Comparison of ENCODE assay signal across 1 cellular context in genomic region chr11:113203332-113203731, GRCh38.
TF ChIP-seq lines count a peak whose summit lies in the region.

No MANE protein-coding gene starts in this region.

TF ChIP-seq in GM23338, 12 proteins besides CTCF, POLR2A, EP300 and RAD21:
- TF ChIP-seq, protein P1, sequence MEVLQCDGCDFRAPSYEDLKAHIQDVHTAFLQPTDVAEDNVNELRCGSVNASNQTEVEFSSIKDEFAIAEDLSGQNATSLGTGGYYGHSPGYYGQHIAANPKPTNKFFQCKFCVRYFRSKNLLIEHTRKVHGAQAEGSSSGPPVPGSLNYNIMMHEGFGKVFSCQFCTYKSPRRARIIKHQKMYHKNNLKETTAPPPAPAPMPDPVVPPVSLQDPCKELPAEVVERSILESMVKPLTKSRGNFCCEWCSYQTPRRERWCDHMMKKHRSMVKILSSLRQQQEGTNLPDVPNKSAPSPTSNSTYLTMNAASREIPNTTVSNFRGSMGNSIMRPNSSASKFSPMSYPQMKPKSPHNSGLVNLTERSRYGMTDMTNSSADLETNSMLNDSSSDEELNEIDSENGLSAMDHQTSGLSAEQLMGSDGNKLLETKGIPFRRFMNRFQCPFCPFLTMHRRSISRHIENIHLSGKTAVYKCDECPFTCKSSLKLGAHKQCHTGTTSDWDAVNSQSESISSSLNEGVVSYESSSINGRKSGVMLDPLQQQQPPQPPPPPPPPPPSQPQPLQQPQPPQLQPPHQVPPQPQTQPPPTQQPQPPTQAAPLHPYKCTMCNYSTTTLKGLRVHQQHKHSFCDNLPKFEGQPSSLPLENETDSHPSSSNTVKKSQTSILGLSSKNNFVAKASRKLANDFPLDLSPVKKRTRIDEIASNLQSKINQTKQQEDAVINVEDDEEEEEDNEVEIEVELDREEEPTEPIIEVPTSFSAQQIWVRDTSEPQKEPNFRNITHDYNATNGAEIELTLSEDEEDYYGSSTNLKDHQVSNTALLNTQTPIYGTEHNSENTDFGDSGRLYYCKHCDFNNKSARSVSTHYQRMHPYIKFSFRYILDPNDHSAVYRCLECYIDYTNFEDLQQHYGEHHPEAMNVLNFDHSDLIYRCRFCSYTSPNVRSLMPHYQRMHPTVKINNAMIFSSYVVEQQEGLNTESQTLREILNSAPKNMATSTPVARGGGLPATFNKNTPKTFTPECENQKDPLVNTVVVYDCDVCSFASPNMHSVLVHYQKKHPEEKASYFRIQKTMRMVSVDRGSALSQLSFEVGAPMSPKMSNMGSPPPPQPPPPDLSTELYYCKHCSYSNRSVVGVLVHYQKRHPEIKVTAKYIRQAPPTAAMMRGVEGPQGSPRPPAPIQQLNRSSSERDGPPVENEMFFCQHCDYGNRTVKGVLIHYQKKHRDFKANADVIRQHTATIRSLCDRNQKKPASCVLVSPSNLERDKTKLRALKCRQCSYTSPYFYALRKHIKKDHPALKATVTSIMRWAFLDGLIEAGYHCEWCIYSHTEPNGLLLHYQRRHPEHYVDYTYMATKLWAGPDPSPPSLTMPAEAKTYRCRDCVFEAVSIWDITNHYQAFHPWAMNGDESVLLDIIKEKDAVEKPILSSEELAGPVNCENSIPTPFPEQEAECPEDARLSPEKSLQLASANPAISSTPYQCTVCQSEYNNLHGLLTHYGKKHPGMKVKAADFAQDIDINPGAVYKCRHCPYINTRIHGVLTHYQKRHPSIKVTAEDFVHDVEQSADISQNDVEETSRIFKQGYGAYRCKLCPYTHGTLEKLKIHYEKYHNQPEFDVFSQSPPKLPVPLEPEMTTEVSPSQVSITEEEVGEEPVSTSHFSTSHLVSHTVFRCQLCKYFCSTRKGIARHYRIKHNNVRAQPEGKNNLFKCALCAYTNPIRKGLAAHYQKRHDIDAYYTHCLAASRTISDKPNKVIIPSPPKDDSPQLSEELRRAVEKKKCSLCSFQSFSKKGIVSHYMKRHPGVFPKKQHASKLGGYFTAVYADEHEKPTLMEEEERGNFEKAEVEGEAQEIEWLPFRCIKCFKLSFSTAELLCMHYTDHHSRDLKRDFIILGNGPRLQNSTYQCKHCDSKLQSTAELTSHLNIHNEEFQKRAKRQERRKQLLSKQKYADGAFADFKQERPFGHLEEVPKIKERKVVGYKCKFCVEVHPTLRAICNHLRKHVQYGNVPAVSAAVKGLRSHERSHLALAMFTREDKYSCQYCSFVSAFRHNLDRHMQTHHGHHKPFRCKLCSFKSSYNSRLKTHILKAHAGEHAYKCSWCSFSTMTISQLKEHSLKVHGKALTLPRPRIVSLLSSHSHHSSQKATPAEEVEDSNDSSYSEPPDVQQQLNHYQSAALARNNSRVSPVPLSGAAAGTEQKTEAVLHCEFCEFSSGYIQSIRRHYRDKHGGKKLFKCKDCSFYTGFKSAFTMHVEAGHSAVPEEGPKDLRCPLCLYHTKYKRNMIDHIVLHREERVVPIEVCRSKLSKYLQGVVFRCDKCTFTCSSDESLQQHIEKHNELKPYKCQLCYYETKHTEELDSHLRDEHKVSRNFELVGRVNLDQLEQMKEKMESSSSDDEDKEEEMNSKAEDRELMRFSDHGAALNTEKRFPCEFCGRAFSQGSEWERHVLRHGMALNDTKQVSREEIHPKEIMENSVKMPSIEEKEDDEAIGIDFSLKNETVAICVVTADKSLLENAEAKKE (CRISPR knock-in tag; IDR thresholded peaks at IDR 0.05) = no peak
- TF ChIP-seq STAT1 (IDR thresholded peaks at IDR 0.05; ENCODE audit: unreplicated experiment) = no peak
- no peak for TF ChIP-seq ZNF114 (CRISPR knock-in tag; IDR thresholded peaks at IDR 0.05)
- TF ChIP-seq CREB1 (CRISPR knock-in tag; IDR thresholded peaks at IDR 0.05; ENCODE audit: low read depth) = no peak
- no peak for TF ChIP-seq NANOG (IDR thresholded peaks at IDR 0.05; ENCODE audit: borderline replicate concordance)
- TF ChIP-seq REST (IDR thresholded peaks at IDR 0.05; ENCODE audit: unreplicated experiment) = no peak
- no peak for TF ChIP-seq JUNB (IDR thresholded peaks at IDR 0.05; ENCODE audit: unreplicated experiment)
